In the genomic region with DNA sequence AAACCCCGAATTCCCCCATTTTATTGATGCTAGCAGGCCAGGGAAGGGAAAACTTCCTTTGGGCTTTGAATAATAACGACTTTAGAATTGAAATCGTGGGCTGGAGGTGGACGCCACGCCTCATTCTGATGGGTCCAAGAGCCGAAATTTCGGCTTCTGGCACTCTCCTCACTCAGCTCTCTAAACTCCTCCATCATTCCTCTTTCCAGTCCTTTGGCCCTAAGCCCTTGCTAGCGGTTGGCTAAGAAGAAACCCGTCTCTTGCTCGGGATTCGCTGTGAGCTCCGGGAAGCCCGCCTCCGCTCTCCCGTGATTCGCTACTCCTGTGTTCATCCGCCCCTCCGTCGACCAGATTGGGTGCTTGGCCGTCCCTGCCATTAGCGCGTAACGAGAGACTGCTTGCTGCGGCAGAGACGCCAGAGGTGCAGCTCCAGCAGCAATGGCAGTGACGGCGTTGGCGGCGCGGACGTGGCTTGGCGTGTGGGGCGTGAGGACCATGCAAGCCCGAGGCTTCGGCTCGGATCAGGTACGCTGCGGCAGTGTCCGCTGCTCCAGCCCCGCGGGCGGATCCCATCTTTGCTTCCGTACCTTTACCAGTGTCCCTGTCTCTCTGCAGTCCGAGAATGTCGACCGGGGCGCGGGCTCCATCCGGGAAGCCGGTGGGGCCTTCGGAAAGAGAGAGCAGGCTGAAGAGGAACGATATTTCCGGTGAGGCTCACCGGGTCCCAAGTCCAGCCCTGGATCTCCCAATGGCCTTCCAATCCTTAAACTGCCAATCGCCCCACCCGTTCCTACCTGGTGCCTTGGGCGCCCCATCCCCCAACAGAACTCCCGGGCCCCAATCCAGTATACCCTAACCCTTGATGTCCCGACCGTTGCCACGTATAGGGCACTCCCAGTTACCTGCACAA, we compare ENCODE assay signal across 8 cellular contexts. TPM values are rescaled to one million over a fixed set of nuclear protein-coding genes. Genes with fewer than 3 reads are reported as not detected.
DNase-seq lines count a peak whose midpoint lies in the region; FAIRE-seq and TF ChIP-seq lines count a peak whose summit lies in the region.

A gene (plus strand): TSS at position 379 of the 910 bp plus-strand sequence. CDS start 60 bp downstream, at position 439.

- H3K27ac ChIP-seq in SJSA1 (peak within 1 kb of the TSS; percentile 6), neutrophil (peak within 1 kb of the TSS; percentile 88), substantia nigra (ENCODE audit: low read depth, low read length, poor library complexity, severe bottlenecking) (peak within 1 kb of the TSS; percentile 88)

- no peaks in the 10 kb centered on the region for H3K27me3 ChIP-seq in SJSA1 (replicated peaks)
- H3K27me3 ChIP-seq in neutrophil = no peaks in the 10 kb centered on the region

- peak; percentile 28 for FAIRE-seq in frontal cortex (lab: Jason Lieb, UNC)

- peak within 1 kb of the TSS; percentile 78 for H3K4me3 ChIP-seq in HFF-Myc (replicated peaks; ENCODE audit: low read depth, low read length)
- peak within 1 kb of the TSS; percentile 68 for H3K4me3 ChIP-seq in SJSA1
- H3K4me3 ChIP-seq in neutrophil (ENCODE audit: low read depth in 1 of 2, low read length in 1 of 2) = peak within 1 kb of the TSS; percentile 74 to 97

- H3K9me3 ChIP-seq in SJSA1 (replicated peaks) (no peaks in the 10 kb centered on the region), neutrophil (no peaks in the 10 kb centered on the region)

- TF ChIP-seq CTCF in HFF-Myc (IDR thresholded peaks at IDR 0.05; ENCODE audit: low read depth, low read length, missing control alignments) (no peak), neutrophil (IDR thresholded peaks at IDR 0.05) (peak; percentile 63)

- H3K4me1 ChIP-seq in SJSA1 (replicated peaks) = peaks cover 24% of the 10 kb centered on the region
- H3K4me1 ChIP-seq in neutrophil (ENCODE audit: control insufficient read depth in 1 of 2, insufficient read depth in 1 of 2, low read depth in 1 of 2, low read length in 1 of 2) = peaks cover 35 to 43% of the 10 kb centered on the region in 2 experiments

- DNase-seq in GM04503 (ENCODE audit: low read depth) = peak; percentile 91
- peak; percentile 93 for DNase-seq in HFF-Myc (ENCODE audit: extremely low read depth, low read depth)
- DNase-seq in MV-4-11 (lab: John Stamatoyannopoulos, UW) = peak; percentile 98
- DNase-seq in SJSA1 (ENCODE audit: low read depth in 1 of 2, low spot score in 2 of 2) = peak; percentile 93 to 97
- peak; percentile 78 to 88 (median 82) for DNase-seq in activated naive CD4-positive, alpha-beta T cell (lab: John Stamatoyannopoulos, UW)
- DNase-seq in frontal cortex (ENCODE audit: low spot score in 2 of 2) = peak; percentile 87 to 99
- peak; percentile 50 to 99 (median 97) for DNase-seq in substantia nigra (lab: John Stamatoyannopoulos, UW)

- H3K36me3 ChIP-seq in SJSA1 (peaks cover 21% of the 10 kb centered on the region), neutrophil (peaks cover 3% of the 10 kb centered on the region)

RNA-seq across cellular contexts. Expression of the gene that starts here (rescaled TPM):
- 225 and 252 TPM in 2 replicates for total RNA-seq in SJSA1 (2014; rRNA removed; shearing (Covaris generic))
- total RNA-seq in frontal cortex = 67.7 TPM

Comparison
In these comparisons a context has a peak if more than half of its experiments do, and no peak if none do; other contexts are left out.
1. Peak in every context shown above with its lines: DNase-seq, H3K4me3 ChIP-seq and H3K27ac ChIP-seq.
2. H3K27ac ChIP-seq: peak in every context shown above with its lines; median percentile 88 in neutrophil; 88 in substantia nigra; 6 in SJSA1.